ENCODE assay signal across 29 cellular contexts in the genomic region with DNA sequence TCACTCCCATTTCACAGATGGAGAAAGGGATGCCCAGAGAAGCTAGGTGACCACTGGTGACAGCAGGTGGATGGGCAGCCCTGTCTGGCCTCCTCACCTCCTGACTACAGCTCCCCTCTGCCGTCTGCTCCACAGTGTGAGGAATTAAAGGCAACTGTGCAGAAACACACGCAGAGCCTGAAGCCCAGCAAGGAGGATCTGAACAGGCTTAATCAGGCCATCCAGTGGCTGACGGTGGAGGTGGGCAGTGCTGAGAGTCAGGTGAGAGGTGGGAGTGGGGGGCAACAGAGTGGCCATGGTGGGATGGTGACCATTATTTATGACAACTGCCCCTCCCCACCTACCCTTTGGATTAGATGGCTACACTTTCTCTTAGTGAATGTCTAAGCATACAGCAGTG. TPM values are rescaled to one million over a fixed set of nuclear protein-coding genes. Genes with fewer than 3 reads are reported as not detected.
"Had no signal": no experiment of that assay in that cellular context is flagged by ENCODE, and none has a peak within 500 bp of the region (broad histone marks: within the 10 kb centered on the region; RNA-seq: fewer than 3 reads in every experiment).

No MANE protein-coding gene starts in this region.

- H3K4me1 ChIP-seq: uterus had no signal

- H3K4me3 Mint-ChIP-seq: dendritic cell treated with granulocyte-macrophage colony-stimulating factor and Interleukin-4, amounts not matched to agents 40 ng/mL and 50 ng/mL, for 4 days; effector memory CD8-positive, alpha-beta T cell; immature natural killer cell; naive thymus-derived CD4-positive, alpha-beta T cell; nephron progenitor cell; stimulated activated naive B cell treated with anti-CD40 and anti-IgM and Interleukin-4, amounts not matched to agents 10 μg/mL and 1 μg/mL and 100 μg/mL, for 72 hours; stimulated activated naive CD8-positive, alpha-beta T cell treated with anti-CD3 and anti-CD28 coated beads, Interleukin-15, amount 100 ng/mL, for 72 hours had no signal

- H3K4me3 ChIP-seq: esophagus squamous epithelium, gastroesophageal sphincter, lung, thoracic aorta, transverse colon, uterus had no signal

- H3K36me3 ChIP-seq: esophagus squamous epithelium, gastroesophageal sphincter, neutrophil, thoracic aorta, transverse colon, uterus had no signal

- H3K27ac ChIP-seq: esophagus squamous epithelium, gastroesophageal sphincter, neutrophil, thoracic aorta, transverse colon, uterus had no signal

- H3K9me3 Mint-ChIP-seq: dendritic cell treated with granulocyte-macrophage colony-stimulating factor and Interleukin-4, amounts not matched to agents 40 ng/mL and 50 ng/mL, for 4 days; effector memory CD8-positive, alpha-beta T cell; naive thymus-derived CD4-positive, alpha-beta T cell; nephron progenitor cell; stimulated activated naive B cell treated with anti-CD40 and anti-IgM and Interleukin-4, amounts not matched to agents 10 μg/mL and 1 μg/mL and 100 μg/mL, for 72 hours; stimulated activated naive CD8-positive, alpha-beta T cell treated with anti-CD3 and anti-CD28 coated beads, Interleukin-15, amount 100 ng/mL, for 72 hours had no signal

- H3K36me3 Mint-ChIP-seq: immature natural killer cell; naive thymus-derived CD4-positive, alpha-beta T cell; stimulated activated naive B cell treated with anti-CD40 and anti-IgM and Interleukin-4, amounts not matched to agents 10 μg/mL and 1 μg/mL and 100 μg/mL, for 72 hours had no signal

- H3K9me3 ChIP-seq: esophagus squamous epithelium, gastroesophageal sphincter, neutrophil, thoracic aorta, transverse colon, uterus had no signal

- H3K27ac Mint-ChIP-seq: dendritic cell treated with granulocyte-macrophage colony-stimulating factor and Interleukin-4, amounts not matched to agents 40 ng/mL and 50 ng/mL, for 4 days; effector memory CD8-positive, alpha-beta T cell; naive thymus-derived CD4-positive, alpha-beta T cell; nephron progenitor cell; stimulated activated naive B cell treated with anti-CD40 and anti-IgM and Interleukin-4, amounts not matched to agents 10 μg/mL and 1 μg/mL and 100 μg/mL, for 72 hours; stimulated activated naive CD8-positive, alpha-beta T cell treated with anti-CD3 and anti-CD28 coated beads, Interleukin-15, amount 100 ng/mL, for 72 hours had no signal

- H3K27me3 ChIP-seq: uterus had no signal

- ATAC-seq: effector memory CD8-positive, alpha-beta T cell; gastroesophageal sphincter; left colon; left ventricle myocardium superior; naive thymus-derived CD4-positive, alpha-beta T cell; sciatic nerve; stimulated activated naive B cell treated with anti-CD40 and anti-IgM and Interleukin-4, amounts not matched to agents 10 μg/mL and 1 μg/mL and 100 μg/mL, for 72 hours; stimulated activated naive CD8-positive, alpha-beta T cell treated with anti-CD3 and anti-CD28 coated beads, Interleukin-15, amount 100 ng/mL, for 72 hours had no signal

- DNase-seq: effector memory CD8-positive, alpha-beta T cell; esophagus squamous epithelium; foreskin fibroblast; glutamatergic neuron; immature natural killer cell; left colon; left ventricle myocardium superior; mesendoderm; naive thymus-derived CD4-positive, alpha-beta T cell; nephron progenitor cell; stimulated activated CD4-positive, alpha-beta T cell treated with anti-CD3 and anti-CD28 coated beads, Interleukin-2, amount 100 ng/mL, for 24 hours; stimulated activated CD4-positive, alpha-beta T cell treated with anti-CD3 and anti-CD28 coated beads, Interleukin-4, amount 100 ng/mL, for 4 hours; stimulated activated naive B cell treated with anti-CD40 and anti-IgM and Interleukin-4, amounts not matched to agents 10 μg/mL and 1 μg/mL and 100 μg/mL, for 72 hours; stimulated activated naive CD8-positive, alpha-beta T cell treated with anti-CD3 and anti-CD28 coated beads, Interleukin-15, amount 100 ng/mL, for 72 hours; transverse colon; uterus had no signal

RNA-seq across cellular contexts. Expression of a gene that starts 1.2 kb away (rescaled TPM):
- total RNA-seq: esophagus squamous epithelium, left ventricle myocardium superior had no signal
- polyA plus RNA-seq: naive thymus-derived CD4-positive, alpha-beta T cell had no signal

RNA-seq across cellular contexts. Expression of a gene that starts 15.6 kb away (rescaled TPM):
- total RNA-seq: esophagus squamous epithelium, left colon, left ventricle myocardium superior, mononuclear cell, osteoblast, pulmonary artery endothelial cell, sciatic nerve, skeletal muscle tissue, subcutaneous adipose tissue, transverse colon, uterus had no signal
- polyA plus RNA-seq: naive thymus-derived CD4-positive, alpha-beta T cell had no signal

RNA-seq across cellular contexts. Expression of a gene that starts 42.6 kb away (rescaled TPM):
- total RNA-seq: mononuclear cell, skeletal muscle tissue had no signal
- polyA plus RNA-seq: immature natural killer cell; naive thymus-derived CD4-positive, alpha-beta T cell had no signal

RNA-seq across cellular contexts. Expression of a gene that starts 45.5 kb away (rescaled TPM):
- total RNA-seq: epithelial cell of proximal tubule; esophagus squamous epithelium; gastroesophageal sphincter; kidney epithelial cell; left colon; left ventricle myocardium superior; lung; mononuclear cell; naive thymus-derived CD4-positive, alpha-beta T cell; osteoblast; pulmonary artery endothelial cell; sciatic nerve; skeletal muscle tissue; subcutaneous adipose tissue; thoracic aorta; transverse colon had no signal
- polyA plus RNA-seq: immature natural killer cell; lung; naive thymus-derived CD4-positive, alpha-beta T cell had no signal
